Comparison of ENCODE assay signal across 8 cellular contexts in genomic region chr16:70416748-70417616, GRCh38. TPM values are rescaled to one million over a fixed set of nuclear protein-coding genes. Genes with fewer than 3 reads are reported as not detected.
DNase-seq lines count a peak whose midpoint lies in the region; ATAC-seq and TF ChIP-seq lines count a peak whose summit lies in the region.

No MANE protein-coding gene starts in this region.

- H3K36me3 Mint-ChIP-seq in dendritic cell treated with granulocyte-macrophage colony-stimulating factor and Interleukin-4, amounts not matched to agents 40 ng/mL and 50 ng/mL, for 4 days (ENCODE audit: low read depth), result peaks cover 70% of the 10 kb centered on the region

- peak; percentile 81 for ATAC-seq in GM19397 (IDR thresholded peaks at IDR 0.05; ENCODE audit: unreplicated experiment)
- ATAC-seq in HG03159 (IDR thresholded peaks at IDR 0.05; ENCODE audit: unreplicated experiment), result peak; percentile 68
- ATAC-seq in aorta (ENCODE audit: low FRiP score), result no peak

- H3K4me1 Mint-ChIP-seq in dendritic cell treated with granulocyte-macrophage colony-stimulating factor and Interleukin-4, amounts not matched to agents 40 ng/mL and 50 ng/mL, for 4 days (ENCODE audit: low read depth), result peaks cover 59% of the 10 kb centered on the region

- H3K27ac ChIP-seq in aorta (ENCODE audit: low read depth in 1 of 2, low read length in 2 of 2), result no peak overlapping the region

- TF ChIP-seq CTCF in GM10248 (IDR thresholded peaks at IDR 0.05; ENCODE audit: control extremely low read depth, extremely low read depth, low read depth, missing control alignments), result no peak

- POLR2A ChIA-PET in GM10248 (lab: Yijun Ruan, JAX), result interaction anchor here (0.5 to 1.3 kb wide), 3 partner anchors 11 to 1036 kb away, joined by 5 to 6 read pairs (median 6); no protein-coding TSS in a partner anchor

- no peaks in the 10 kb centered on the region for H3K9me3 ChIP-seq in aorta (ENCODE audit: control insufficient read depth, low read length)

- no peaks in the 10 kb centered on the region for H3K36me3 ChIP-seq in aorta (ENCODE audit: control insufficient read depth in 1 of 2, insufficient read depth in 2 of 2, low read length in 1 of 2)

- H3K4me1 ChIP-seq in aorta (ENCODE audit: control insufficient read depth in 1 of 2, insufficient read depth in 2 of 2, low read length in 2 of 2), result no peaks in the 10 kb centered on the region

- no peaks in the 10 kb centered on the region for H3K9me3 Mint-ChIP-seq in dendritic cell treated with granulocyte-macrophage colony-stimulating factor and Interleukin-4, amounts not matched to agents 40 ng/mL and 50 ng/mL, for 4 days

- WGBS in aorta, 2 donors, result 87 to 88% methylated on average over 17 of the region's 17 CpGs

- H3K4me3 ChIP-seq in aorta (ENCODE audit: low read length in 2 of 2), result no peak overlapping the region

- peak overlapping the region; percentile 27 for H3K27ac Mint-ChIP-seq in dendritic cell treated with granulocyte-macrophage colony-stimulating factor and Interleukin-4, amounts not matched to agents 40 ng/mL and 50 ng/mL, for 4 days

- no peak overlapping the region for H3K4me3 Mint-ChIP-seq in dendritic cell treated with granulocyte-macrophage colony-stimulating factor and Interleukin-4, amounts not matched to agents 40 ng/mL and 50 ng/mL, for 4 days

- CTCF ChIA-PET in GM10248 (lab: Yijun Ruan, JAX), result interaction anchor here (1.0 to 3.7 kb wide), 5 partner anchors 8 to 16 kb away, joined by 3 to 17 read pairs (median 5); no protein-coding TSS in a partner anchor

- intact Hi-C loops in dendritic cell treated with granulocyte-macrophage colony-stimulating factor and Interleukin-4, amounts not matched to agents 40 ng/mL and 50 ng/mL, for 4 days (cut with micrococcal nuclease), result no loop called here
- intact Hi-C loops in aorta (cut with DNase I), result no loop called here

- no peaks in the 10 kb centered on the region for H3K27me3 Mint-ChIP-seq in dendritic cell treated with granulocyte-macrophage colony-stimulating factor and Interleukin-4, amounts not matched to agents 40 ng/mL and 50 ng/mL, for 4 days

- DNase-seq in GM10248 (ENCODE audit: extremely low spot score), result peak; percentile 78
- DNase-seq in NCI-H1694 (lab: John Stamatoyannopoulos, UW), result no peak
- no peak for DNase-seq in anterior cingulate cortex (lab: John Stamatoyannopoulos, UW)
- no peak for DNase-seq in stimulated activated CD4-positive, alpha-beta T cell treated with anti-CD3 and anti-CD28 coated beads, Interleukin-4, amount 100 ng/mL, for 1 hour
- DNase-seq in aorta, result no peak

- H3K27me3 ChIP-seq in aorta (ENCODE audit: control insufficient read depth in 1 of 2, insufficient read depth in 2 of 2, low read length in 1 of 2), result no peaks in the 10 kb centered on the region

RNA-seq across cellular contexts. Expression of gene ST3GAL2, which starts 21.9 kb away (rescaled TPM):
- total RNA-seq in aorta, result 10 to 100 TPM; 28.3 to 39.5 TPM
- polyA plus RNA-seq in aorta, result 1 to 10 TPM; 4.1 to 8.5 TPM

RNA-seq across cellular contexts. Expression of gene FCSK, which starts 37.4 kb away (rescaled TPM):
- 10 to 100 TPM; 11.0 to 14.8 TPM for total RNA-seq in aorta
- polyA plus RNA-seq in aorta, result 10 to 100 TPM in 1 of 2 donors, 1 to 10 TPM in 1; 5.4 to 21.2 TPM
